Comparison of ENCODE assay signal across 8 cellular contexts in the genomic region with DNA sequence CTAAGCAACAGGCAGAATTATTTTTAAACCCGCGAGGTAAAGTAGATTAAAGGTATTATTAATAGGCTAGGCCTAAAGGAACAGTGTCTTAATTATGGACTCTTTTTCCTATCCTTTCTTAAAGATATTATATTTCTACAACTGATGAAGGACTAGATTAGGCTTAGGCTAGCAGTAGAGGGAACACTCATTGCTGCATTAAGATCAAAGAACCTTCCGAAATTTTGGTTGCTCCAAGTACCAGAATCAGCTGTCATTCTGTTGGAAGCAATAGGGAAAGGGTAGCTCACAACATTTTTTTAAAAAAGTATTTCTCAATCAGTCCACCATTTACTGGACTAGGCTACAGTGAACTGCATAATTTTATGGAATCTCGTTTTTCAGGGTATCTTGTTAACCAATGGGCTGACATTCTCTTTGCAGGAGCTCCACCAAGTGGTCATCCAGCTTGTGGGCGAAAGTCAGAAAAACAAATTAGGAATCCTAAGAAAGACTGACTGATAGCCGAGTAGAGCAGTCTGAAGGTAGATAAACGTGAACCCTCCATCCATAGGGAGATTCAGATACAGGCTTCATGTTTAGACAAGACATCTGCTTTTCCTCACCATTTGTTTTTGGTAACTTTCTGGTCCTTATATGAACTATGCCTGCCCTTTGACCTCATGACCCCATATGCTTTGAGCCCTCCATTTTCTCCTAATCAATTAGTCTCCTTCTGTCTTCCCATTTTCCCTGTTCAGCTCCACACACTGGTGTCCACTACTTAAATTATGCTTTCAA.
DNase-seq lines count a peak whose midpoint lies in the region; ATAC-seq and TF ChIP-seq lines count a peak whose summit lies in the region.

No MANE protein-coding gene starts in this region.

- intact Hi-C loops in MCF 10A (cut with micrococcal nuclease): loop anchor here (1.0 to 2.0 kb wide), 6 partner anchors 28 to 263 kb away; partner anchors contain the start of gene RGMB

- BruUV-seq in MCF 10A (replicated peaks; lab: Mats Ljungman, UMichigan): no TSS peak

- H3K4me1 Mint-ChIP-seq in MCF 10A (ENCODE audit: insufficient read depth, unreplicated experiment): peaks cover 14% of the 10 kb centered on the region

- no peaks in the 10 kb centered on the region for H3K36me3 Mint-ChIP-seq in MCF 10A (ENCODE audit: insufficient read depth, unreplicated experiment)

- peak overlapping the region; percentile 24 for H3K27ac Mint-ChIP-seq in MCF 10A (ENCODE audit: low read depth, unreplicated experiment)

- CTCF ChIA-PET in MCF 10A (lab: Yijun Ruan, JAX): interaction anchor here (0.5 to 3.5 kb wide), 36 partner anchors 8 to 1852 kb away, joined by 3 to 43 read pairs (median 5); no protein-coding TSS in a partner anchor

- no peaks in the 10 kb centered on the region for H3K36me3 ChIP-seq in Peyer's patch

- H3K4me3 Mint-ChIP-seq in MCF 10A (ENCODE audit: unreplicated experiment): peak overlapping the region; percentile 72

- H3K9me3 Mint-ChIP-seq in MCF 10A (ENCODE audit: unreplicated experiment): no peaks in the 10 kb centered on the region

- peak; percentile 77 for DNase-seq in DMS53 treated with DMSO at 0.1 percent for 48 hours (lab: John Stamatoyannopoulos, UW; ENCODE audit: unreplicated experiment)
- peak in 1 of 2 experiments; percentile 36 for DNase-seq in HL-60 (ENCODE audit: low read depth in 1 of 2, low spot score in 1 of 2)
- peak in 2 of 3 donors; percentile 60 to 85 for DNase-seq in Peyer's patch
- peak; percentile 84 for DNase-seq in MCF 10A (ENCODE audit: unreplicated experiment)
- DNase-seq in iPS-NIHi11 (ENCODE audit: low spot score): peak; percentile 59
- peak; percentile 59 for DNase-seq in skeletal muscle cell (ENCODE audit: low read depth)
- no peak for DNase-seq in DMS79 treated with DMSO at 0.1 percent for 48 hours (lab: John Stamatoyannopoulos, UW)

- H3K27me3 ChIP-seq in HL-60 (ENCODE audit: insufficient read depth, poor library complexity, severe bottlenecking) (no peaks in the 10 kb centered on the region), Peyer's patch (no peaks in the 10 kb centered on the region)

- H3K4me3 ChIP-seq in HL-60 (replicated peaks; ENCODE audit: insufficient read depth, low read length) (no peak overlapping the region), Peyer's patch (peak overlapping the region in 2 of 4 donors; percentile 38 to 48), skeletal muscle cell (ENCODE audit: low read depth, low read length) (no peak overlapping the region)

- peaks cover 0 to 15% (median 7%) of the 10 kb centered on the region in 4 donors for H3K4me1 ChIP-seq in Peyer's patch

- H3K27me3 Mint-ChIP-seq in MCF 10A (ENCODE audit: insufficient read depth, unreplicated experiment): no peaks in the 10 kb centered on the region

- POLR2A ChIA-PET in MCF 10A (lab: Yijun Ruan, JAX): interaction anchor here (0.6 to 2.1 kb wide), 13 partner anchors 12 to 128 kb away, joined by 3 to 24 read pairs (median 6); partner anchors contain the start of gene CHD1

- TF ChIP-seq CTCF in HL-60 (IDR thresholded peaks at IDR 0.05; ENCODE audit: insufficient read depth, low read length): peak; percentile 29
- TF ChIP-seq CTCF in Peyer's patch (IDR thresholded peaks at IDR 0.05): peak; percentile 53 to 93 (median 76)
- TF ChIP-seq CTCF in MCF 10A (IDR thresholded peaks at IDR 0.05; ENCODE audit: unreplicated experiment): peak; percentile 78

- peak; percentile 34 for ATAC-seq in GM19467 (IDR thresholded peaks at IDR 0.05; ENCODE audit: unreplicated experiment)

- no peaks in the 10 kb centered on the region for H3K9me3 ChIP-seq in Peyer's patch

- no peak overlapping the region for H3K27ac ChIP-seq in HL-60 (replicated peaks)
- H3K27ac ChIP-seq in Peyer's patch: peak overlapping the region; percentile 70 to 82 (median 71)

- TF ChIP-seq POLR2A in Peyer's patch (IDR thresholded peaks at IDR 0.05): no peak
